In genomic region chr7:47633134-47633533, GRCh38 we compare ENCODE assay signal across 25 cellular contexts.
"Had no signal": no experiment of that assay in that cellular context is flagged by ENCODE, and none has a peak within 500 bp of the region (broad histone marks: within the 10 kb centered on the region; RNA-seq: fewer than 3 reads in every experiment).

No MANE protein-coding gene starts in this region.

- ATAC-seq: left colon; left lung; lower lobe of right lung; natural killer cell; stimulated activated memory B cell treated with anti-CD40 and anti-IgM and Interleukin-4, amounts not matched to agents 10 μg/mL and 1 μg/mL and 100 μg/mL, for 72 hours; stimulated activated naive CD8-positive, alpha-beta T cell treated with anti-CD3 and anti-CD28 coated beads, Interleukin-15, amount 100 ng/mL, for 72 hours; upper lobe of right lung had no signal

- H3K9me3 ChIP-seq: left lung, lower lobe of right lung, ovary, right atrium auricular region, sigmoid colon, spleen, tibial nerve, upper lobe of right lung had no signal

- H3K36me3 Mint-ChIP-seq: naive B cell; natural killer cell; stimulated activated memory B cell treated with anti-CD40 and anti-IgM and Interleukin-4, amounts not matched to agents 10 μg/mL and 1 μg/mL and 100 μg/mL, for 72 hours had no signal

- H3K27me3 Mint-ChIP-seq: progenitor cell of endocrine pancreas; stimulated activated memory B cell treated with anti-CD40 and anti-IgM and Interleukin-4, amounts not matched to agents 10 μg/mL and 1 μg/mL and 100 μg/mL, for 72 hours; stimulated activated naive CD8-positive, alpha-beta T cell treated with anti-CD3 and anti-CD28 coated beads, Interleukin-15, amount 100 ng/mL, for 72 hours had no signal

- H3K36me3 ChIP-seq: left lung, lower lobe of right lung, ovary, right atrium auricular region, sigmoid colon, spleen, tibial nerve, upper lobe of right lung had no signal

- H3K4me3 Mint-ChIP-seq: naive B cell; natural killer cell; stimulated activated memory B cell treated with anti-CD40 and anti-IgM and Interleukin-4, amounts not matched to agents 10 μg/mL and 1 μg/mL and 100 μg/mL, for 72 hours; stimulated activated naive CD8-positive, alpha-beta T cell treated with anti-CD3 and anti-CD28 coated beads, Interleukin-15, amount 100 ng/mL, for 72 hours had no signal

- H3K9me3 Mint-ChIP-seq: natural killer cell; stimulated activated memory B cell treated with anti-CD40 and anti-IgM and Interleukin-4, amounts not matched to agents 10 μg/mL and 1 μg/mL and 100 μg/mL, for 72 hours; stimulated activated naive CD8-positive, alpha-beta T cell treated with anti-CD3 and anti-CD28 coated beads, Interleukin-15, amount 100 ng/mL, for 72 hours had no signal

- H3K4me1 Mint-ChIP-seq: stimulated activated naive CD8-positive, alpha-beta T cell treated with anti-CD3 and anti-CD28 coated beads, Interleukin-15, amount 100 ng/mL, for 72 hours had no signal

- H3K27me3 ChIP-seq: left lung, ovary, right atrium auricular region, sigmoid colon, spleen, tibial nerve, upper lobe of right lung had no signal

- H3K4me3 ChIP-seq: left lung, lower lobe of right lung, ovary, right atrium auricular region, sigmoid colon, spleen, tibial nerve, upper lobe of right lung had no signal

- FAIRE-seq: keratinocyte, small intestine, urothelium cell line had no signal

- H3K27ac Mint-ChIP-seq: natural killer cell; progenitor cell of endocrine pancreas; stimulated activated memory B cell treated with anti-CD40 and anti-IgM and Interleukin-4, amounts not matched to agents 10 μg/mL and 1 μg/mL and 100 μg/mL, for 72 hours; stimulated activated naive CD8-positive, alpha-beta T cell treated with anti-CD3 and anti-CD28 coated beads, Interleukin-15, amount 100 ng/mL, for 72 hours had no signal

- H3K27ac ChIP-seq: left lung, lower lobe of right lung, ovary, right atrium auricular region, spleen, tibial nerve, upper lobe of right lung had no signal

- DNase-seq: hippocampal formation; kidney glomerular epithelial cell; left colon; left lung; lower lobe of right lung; mammary epithelial cell; mesenchymal stem cell; naive B cell; natural killer cell; ovary; sigmoid colon; small intestine; spleen; stimulated activated CD4-positive, alpha-beta T cell treated with anti-CD3 and anti-CD28 coated beads, Interleukin-4, amount 100 ng/mL, for 4 hours; stimulated activated CD8-positive, alpha-beta memory T cell treated with anti-CD3 and anti-CD28 coated beads, Interleukin-4, amount 100 ng/mL, for 48 hours; stimulated activated naive CD4-positive, alpha-beta T cell treated with Interleukin-2 at 50 U/mL for 16 hours; stimulated activated naive CD8-positive, alpha-beta T cell treated with anti-CD3 and anti-CD28 coated beads, Interleukin-15, amount 100 ng/mL, for 72 hours; substantia nigra; upper lobe of right lung had no signal
